ENCODE assay signal across 8 cellular contexts in the genomic region with DNA sequence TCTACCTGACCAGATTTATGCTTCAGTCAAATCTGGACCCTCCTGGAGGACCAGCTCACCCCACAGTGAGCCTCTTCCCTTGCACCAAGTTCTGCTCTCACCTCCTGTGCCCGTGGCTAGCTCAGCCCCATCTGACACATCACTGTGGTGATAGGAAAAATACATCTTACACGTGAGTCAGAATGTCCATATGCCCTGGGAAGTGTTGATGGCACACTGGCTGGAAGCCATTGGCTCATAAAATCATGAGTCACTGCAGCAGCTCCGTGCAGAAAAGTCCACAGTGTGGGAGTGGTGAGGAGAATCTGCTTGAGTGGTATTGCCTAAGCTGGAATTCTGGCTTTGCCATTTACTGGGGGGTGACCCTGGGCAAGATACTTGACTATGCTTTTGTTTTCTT. TPM values are rescaled to one million over a fixed set of nuclear protein-coding genes. Genes with fewer than 3 reads are reported as not detected.
DNase-seq lines count a peak whose midpoint lies in the region; TF ChIP-seq lines count a peak whose summit lies in the region.

No MANE protein-coding gene starts in this region.

- DNase-seq in DMS153 (lab: John Stamatoyannopoulos, UW) (peak; percentile 60), NCI-H1694 (lab: John Stamatoyannopoulos, UW) (peak; percentile 70), adrenal gland (peak; percentile 59 to 81 (median 74)), kidney glomerular epithelial cell (lab: John Stamatoyannopoulos, UW) (peak; percentile 92), stromal cell of bone marrow (ENCODE audit: low read depth) (peak; percentile 97), GM19238 (ENCODE audit: insufficient read length, low spot score) (no peak), H9 (no peak), germinal center (ENCODE audit: low spot score) (no peak)

- peak overlapping the region in 1 of 3 experiments; percentile 9; a peak in 1 of 7 replicates for H3K27ac Mint-ChIP-seq in H9

- no peak overlapping the region for H4K5ac ChIP-seq in H9 (ENCODE audit: insufficient read length, low read depth, low read length)

- no peaks in the 10 kb centered on the region for H3K9me3 ChIP-seq in adrenal gland (replicated peaks in 1 of 3)
- H3K9me3 ChIP-seq in H9 (ENCODE audit: control insufficient read depth, low read depth, low read length), result no peaks in the 10 kb centered on the region

- no peak for TF ChIP-seq POLR2A in adrenal gland (IDR thresholded peaks at IDR 0.05)

- no peak overlapping the region for H3K4me3 ChIP-seq in adrenal gland

- H2AK5ac ChIP-seq in H9 (ENCODE audit: insufficient read length, low read length), result no peak overlapping the region

- H3K27ac ChIP-seq in adrenal gland (no peak overlapping the region), H9 (ENCODE audit: insufficient read length, low read depth, low read length) (no peak overlapping the region)

- no peaks in the 10 kb centered on the region for H4K20me1 ChIP-seq in H9 (ENCODE audit: control insufficient read depth, insufficient read depth, insufficient read length)

- H3K4me1 Mint-ChIP-seq in H9, result no peaks in the 10 kb centered on the region

- H3K9me3 Mint-ChIP-seq in H9, result peaks cover 8 to 13% of the 10 kb centered on the region in 2 experiments; a peak in 4 of 5 replicates

- H2BK20ac ChIP-seq in H9 (ENCODE audit: low read depth, low read length, poor library complexity, severe bottlenecking), result no peak overlapping the region

- no peak overlapping the region for H3K18ac ChIP-seq in H9 (ENCODE audit: insufficient read length, low read depth, low read length)

- no peak overlapping the region for H2BK12ac ChIP-seq in H9 (ENCODE audit: insufficient read length, low read depth, low read length)

- 9 to 37% (median 20%) methylated on average over 2 to 3 of the region's 3 CpGs for WGBS in adrenal gland, 4 donors
- WGBS in H9 (ENCODE audit: extremely low coverage, insufficient read length, low lambda C conversion rate), result no CpG with 5 or more reads among the region's 3 CpGs

- H3K79me2 ChIP-seq in H9 (ENCODE audit: insufficient read depth, low read length), result no peaks in the 10 kb centered on the region

- H3K79me1 ChIP-seq in H9 (ENCODE audit: insufficient read depth, low read depth, low read length, poor library complexity, severe bottlenecking), result no peaks in the 10 kb centered on the region

- TF ChIP-seq CTCF in adrenal gland (IDR thresholded peaks at IDR 0.05), result no peak
- TF ChIP-seq CTCF in H9 (conservative IDR thresholded peaks at IDR 0.05), result no peak

- H3K4me1 ChIP-seq in adrenal gland (replicated peaks in 1 of 2) (peaks cover 0 to 6% of the 10 kb centered on the region in 2 donors), H9 (ENCODE audit: insufficient read depth, low read length) (no peaks in the 10 kb centered on the region)

- H2BK5ac ChIP-seq in H9 (ENCODE audit: insufficient read length, low read length), result no peak overlapping the region

- H3K4me2 ChIP-seq in H9 (ENCODE audit: insufficient read depth, insufficient read length, low read length), result no peak overlapping the region

- intact Hi-C loops in adrenal gland (cut with DNase I), result no loop called here

- no peak overlapping the region for H2BK120ac ChIP-seq in H9 (ENCODE audit: low read depth, low read length, poor library complexity, severe bottlenecking)

- no peak overlapping the region for H3T11ph ChIP-seq in H9 (ENCODE audit: low read length)

- H3K36me3 Mint-ChIP-seq in H9 (ENCODE audit: insufficient read depth in 1 of 3, low read depth in 3 of 3), result peaks cover 1 to 11% (median 9%) of the 10 kb centered on the region in 3 experiments; a peak in 3 of 7 replicates

- H3K27me3 Mint-ChIP-seq in H9 (ENCODE audit: low read depth), result no peaks in the 10 kb centered on the region

- no peak overlapping the region for H4K8ac ChIP-seq in H9 (replicated peaks; ENCODE audit: insufficient read length, low read depth, low read length)

- no peaks in the 10 kb centered on the region for H3K23me2 ChIP-seq in H9 (ENCODE audit: insufficient read length, low read depth, low read length, poor library complexity, severe bottlenecking)

- H3K27me3 ChIP-seq in adrenal gland (peaks cover 5% of the 10 kb centered on the region), H9 (ENCODE audit: insufficient read depth, low read length) (no peaks in the 10 kb centered on the region)

- H3K23ac ChIP-seq in H9 (ENCODE audit: insufficient read length, low read depth, low read length), result no peak overlapping the region

- H3K4ac ChIP-seq in H9 (ENCODE audit: low read depth, low read length), result no peak overlapping the region

- no peak overlapping the region for H2AFZ ChIP-seq in H9 (ENCODE audit: low read length)

- no peak overlapping the region for H3K4me3 Mint-ChIP-seq in H9

- H3K14ac ChIP-seq in H9 (ENCODE audit: insufficient read depth, low read length), result no peak overlapping the region

- no peaks in the 10 kb centered on the region for H3K36me3 ChIP-seq in adrenal gland (replicated peaks in 1 of 2)

- H3K56ac ChIP-seq in H9 (ENCODE audit: insufficient read length, low read depth, low read length), result no peak overlapping the region

- no peak overlapping the region for H2BK15ac ChIP-seq in H9 (ENCODE audit: low read depth, low read length)

- no peak overlapping the region for H4K91ac ChIP-seq in H9 (ENCODE audit: insufficient read length, low read depth, low read length)

- H3K9ac ChIP-seq in H9 (ENCODE audit: extremely low read depth, insufficient read length, low read length), result no peak overlapping the region

RNA-seq across cellular contexts. Expression of a gene that starts 42.6 kb away (rescaled TPM):
- 100 to 1,000 TPM in 6 of 8 donors, 10 to 100 TPM in 2; 64.1 to 288 (median 171) TPM for total RNA-seq in adrenal gland
- 10 to 100 TPM; 24.8 to 81.5 (median 60.3) TPM for polyA plus RNA-seq in adrenal gland
- total RNA-seq in H9 (2021), result 1.4 and 1.5 TPM in 2 replicates

Comparison
In these comparisons a context has a peak if more than half of its experiments do, and no peak if none do; other contexts are left out.
1. DNase-seq: peak in DMS153 (single experiment), NCI-H1694 (single experiment), adrenal gland (7 of 7), kidney glomerular epithelial cell (single experiment) and stromal cell of bone marrow (single experiment); none in GM19238 (single experiment), H9 (single experiment) and germinal center (single experiment).
2. RNA of a gene that starts 42.6 kb away (total RNA-seq): 64.1 to 288 TPM in adrenal gland; 1.4 to 1.5 TPM in H9; every median in the first group is over 10 times any median in the second.